ENCODE assay signal across 17 cellular contexts in the genomic region with DNA sequence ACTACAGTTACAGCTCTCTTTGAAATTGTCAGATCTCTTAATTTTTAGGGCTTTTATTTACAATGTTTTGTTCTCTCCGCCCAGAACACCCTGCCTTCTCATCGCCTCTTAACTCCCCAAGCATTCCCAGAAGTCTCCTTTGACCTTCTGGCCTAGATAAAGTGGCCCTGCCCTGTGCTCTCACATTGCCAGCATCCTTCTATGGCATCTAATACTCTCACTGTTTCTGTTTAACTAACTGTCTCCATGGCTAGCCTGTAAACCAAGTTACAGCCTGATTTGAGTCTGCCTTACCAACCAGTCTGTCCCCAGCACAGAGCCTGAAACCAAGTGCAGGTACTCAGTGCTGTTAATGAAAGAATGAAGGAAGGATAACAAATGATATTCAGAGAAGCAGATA. TPM values are rescaled to one million over a fixed set of nuclear protein-coding genes. Genes with fewer than 3 reads are reported as not detected.
DNase-seq lines count a peak whose midpoint lies in the region; ATAC-seq and TF ChIP-seq lines count a peak whose summit lies in the region.
"Had no signal": no experiment of that assay in that cellular context is flagged by ENCODE, and none has a peak within 500 bp of the region (broad histone marks: within the 10 kb centered on the region; RNA-seq: fewer than 3 reads in every experiment).

No MANE protein-coding gene starts in this region.

- CTCF ChIA-PET in activated CD8-positive, alpha-beta T cell treated with anti-CD3 and anti-CD28 coated beads for 36 hours (lab: Charles Lee): no interaction called here

- no peaks in the 10 kb centered on the region for H3K36me3 Mint-ChIP-seq in activated CD8-positive, alpha-beta T cell treated with anti-CD3 and anti-CD28 coated beads for 36 hours (ENCODE audit: low read depth)
- H3K36me3 Mint-ChIP-seq: activated naive CD4-positive, alpha-beta T cell treated with anti-CD3 and anti-CD28 coated beads, Interleukin-2, amount 50 U/mL, for 24 hours; IgD-negative memory B cell had no signal

- 62 to 73% methylated on average over 2 of the region's 2 CpGs for WGBS in lung, 2 donors

- intact Hi-C loops in tibial artery (cut with DNase I; ENCODE audit: low total_unique reads): no loop called here
- intact Hi-C loops in activated CD8-positive, alpha-beta T cell treated with anti-CD3 and anti-CD28 coated beads for 36 hours (cut with micrococcal nuclease): no loop called here

- DNase-seq in SJCRH30 (no peak), fibroblast of gingiva (ENCODE audit: low read depth) (peak; percentile 58), lung (ENCODE audit: low spot score) (no peak), tibial artery (no peak), NCI-H1417 (lab: John Stamatoyannopoulos, UW) (no peak), HuH-7.5 (ENCODE audit: low spot score) (no peak), NCI-H1436 (lab: John Stamatoyannopoulos, UW) (no peak)
- DNase-seq in activated CD8-positive, alpha-beta T cell treated with anti-CD3 and anti-CD28 coated beads for 36 hours: no peak
- DNase-seq: caudate nucleus; NCI-H1092; ovary; spleen; stimulated activated naive CD4-positive, alpha-beta T cell treated with Interleukin-2 at 50 U/mL for 16 hours had no signal

- peak; percentile 61 for ATAC-seq in lung (ENCODE audit: insufficient read depth, low FRiP score)
- no peak for ATAC-seq in activated CD8-positive, alpha-beta T cell treated with anti-CD3 and anti-CD28 coated beads for 36 hours

- H3K4me1 Mint-ChIP-seq in activated CD8-positive, alpha-beta T cell treated with anti-CD3 and anti-CD28 coated beads for 36 hours (ENCODE audit: low read depth): no peaks in the 10 kb centered on the region
- H3K4me1 Mint-ChIP-seq: activated naive CD4-positive, alpha-beta T cell treated with anti-CD3 and anti-CD28 coated beads, Interleukin-2, amount 50 U/mL, for 24 hours had no signal

- peak overlapping the region; percentile 43 for H3K27ac ChIP-seq in SJCRH30
- peak overlapping the region in 1 of 2 donors; percentile 52 for H3K27ac ChIP-seq in lung (ENCODE audit: low read depth in 1 of 2, low read length in 1 of 2)
- H3K27ac ChIP-seq in tibial artery: peak overlapping the region; percentile 92 to 95
- H3K27ac ChIP-seq: ovary, spleen had no signal

- H3K4me1 ChIP-seq in SJCRH30: peaks cover 9% of the 10 kb centered on the region
- peaks cover 3 to 4% of the 10 kb centered on the region in 2 donors for H3K4me1 ChIP-seq in lung (ENCODE audit: control insufficient read depth in 2 of 2, insufficient read depth in 2 of 2, low read length in 2 of 2)
- peaks cover 0 to 98% (median 43%) of the 10 kb centered on the region in 4 donors for H3K4me1 ChIP-seq in tibial artery
- H3K4me1 ChIP-seq: spleen had no signal

- peaks cover 5% of the 10 kb centered on the region for H3K27me3 Mint-ChIP-seq in activated CD8-positive, alpha-beta T cell treated with anti-CD3 and anti-CD28 coated beads for 36 hours
- H3K27me3 Mint-ChIP-seq: IgD-negative memory B cell had no signal

- H3K27me3 ChIP-seq in SJCRH30 (no peaks in the 10 kb centered on the region), lung (ENCODE audit: control insufficient read depth, insufficient read depth) (no peaks in the 10 kb centered on the region), tibial artery (no peaks in the 10 kb centered on the region)
- H3K27me3 ChIP-seq: ovary, spleen had no signal

- H3K4me3 Mint-ChIP-seq in activated CD8-positive, alpha-beta T cell treated with anti-CD3 and anti-CD28 coated beads for 36 hours: no peak overlapping the region
- H3K4me3 Mint-ChIP-seq: activated naive CD4-positive, alpha-beta T cell treated with anti-CD3 and anti-CD28 coated beads, Interleukin-2, amount 50 U/mL, for 24 hours; IgD-negative memory B cell; T-helper 2 cell treated with Interferon-gamma antibody and Interleukin-4, amounts not matched to agents 5 μg/mL and 100 μg/mL, for 36 hours had no signal

- POLR2A ChIA-PET in activated CD8-positive, alpha-beta T cell treated with anti-CD3 and anti-CD28 coated beads for 36 hours (lab: Charles Lee): no interaction called here

- no peak overlapping the region for H3K4me3 ChIP-seq in SJCRH30
- H3K4me3 ChIP-seq in lung: no peak overlapping the region
- H3K4me3 ChIP-seq in tibial artery: no peak overlapping the region
- H3K4me3 ChIP-seq: ovary, spleen had no signal

- no peak overlapping the region for H3K27ac Mint-ChIP-seq in activated CD8-positive, alpha-beta T cell treated with anti-CD3 and anti-CD28 coated beads for 36 hours
- H3K27ac Mint-ChIP-seq: activated naive CD4-positive, alpha-beta T cell treated with anti-CD3 and anti-CD28 coated beads, Interleukin-2, amount 50 U/mL, for 24 hours; IgD-negative memory B cell; T-helper 2 cell treated with Interferon-gamma antibody and Interleukin-4, amounts not matched to agents 5 μg/mL and 100 μg/mL, for 36 hours had no signal

- no peaks in the 10 kb centered on the region for H3K9me3 Mint-ChIP-seq in activated CD8-positive, alpha-beta T cell treated with anti-CD3 and anti-CD28 coated beads for 36 hours
- H3K9me3 Mint-ChIP-seq: activated naive CD4-positive, alpha-beta T cell treated with anti-CD3 and anti-CD28 coated beads, Interleukin-2, amount 50 U/mL, for 24 hours; T-helper 2 cell treated with Interferon-gamma antibody and Interleukin-4, amounts not matched to agents 5 μg/mL and 100 μg/mL, for 36 hours had no signal

- no peaks in the 10 kb centered on the region for H3K36me3 ChIP-seq in SJCRH30
- H3K36me3 ChIP-seq in lung (ENCODE audit: control insufficient read depth in 2 of 2, insufficient read depth in 2 of 2, low read length in 2 of 2): no peaks in the 10 kb centered on the region
- no peaks in the 10 kb centered on the region for H3K36me3 ChIP-seq in tibial artery
- H3K36me3 ChIP-seq: ovary, spleen had no signal

- TF ChIP-seq CTCF in lung (IDR thresholded peaks at IDR 0.05; ENCODE audit: control extremely low read depth, extremely low read depth) (no peak), tibial artery (IDR thresholded peaks at IDR 0.05) (no peak)
- TF ChIP-seq CTCF in activated CD8-positive, alpha-beta T cell treated with anti-CD3 and anti-CD28 coated beads for 36 hours (IDR thresholded peaks at IDR 0.05): no peak

- H3K9me3 ChIP-seq in SJCRH30 (replicated peaks) (no peaks in the 10 kb centered on the region), lung (ENCODE audit: control insufficient read depth in 2 of 2, insufficient read depth in 1 of 2, low read length in 1 of 2) (no peaks in the 10 kb centered on the region), tibial artery (no peaks in the 10 kb centered on the region)
- H3K9me3 ChIP-seq: ovary, spleen had no signal

RNA-seq across cellular contexts. Expression of a gene that starts 19.9 kb away (rescaled TPM):
- 0.08 TPM in 1 of 2 replicates, not detected in the other for total RNA-seq in SJCRH30 (2014; rRNA removed; shearing (Covaris generic))
- total RNA-seq in lung: 10 to 100 TPM; 50.6 to 84.6 TPM
- polyA plus RNA-seq in lung: 10 to 100 TPM; 19.5 to 63.6 TPM
- total RNA-seq in activated CD8-positive, alpha-beta T cell treated with anti-CD3 and anti-CD28 coated beads for 36 hours: not detected
- total RNA-seq: mononuclear cell had no signal
- polyA plus RNA-seq: IgD-negative memory B cell had no signal

Comparison
In these comparisons a context has a peak if more than half of its experiments do, and no peak if none do; other contexts are left out.
1. RNA of a gene that starts 19.9 kb away (total RNA-seq): 50.6 to 84.6 TPM in lung; 0.08 TPM in SJCRH30 and not detected in activated CD8-positive, alpha-beta T cell treated with anti-CD3 and anti-CD28 coated beads for 36 hours; every median in the first group is over 10 times any median in the second.